ENCODE assay signal across 15 cellular contexts in the genomic region with DNA sequence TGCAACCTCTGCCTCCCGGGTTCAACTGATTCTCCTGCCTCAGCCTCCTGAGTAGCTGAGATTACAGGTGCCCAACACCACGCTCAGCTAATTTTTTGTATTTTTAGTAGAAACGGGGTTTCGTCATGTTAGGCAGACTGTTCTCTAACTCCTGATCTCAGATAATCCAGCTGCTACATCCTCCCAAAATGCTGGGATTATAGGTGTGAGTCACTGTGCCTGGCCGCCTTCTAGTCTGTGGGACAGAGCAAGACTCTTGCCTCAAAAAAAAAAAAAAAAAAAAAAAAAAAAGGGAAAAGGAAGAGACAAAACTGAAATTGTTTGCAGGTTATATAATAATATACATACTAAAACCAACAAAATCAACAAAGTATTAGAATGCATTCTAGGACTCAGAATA.
DNase-seq lines count a peak whose midpoint lies in the region; ATAC-seq and TF ChIP-seq lines count a peak whose summit lies in the region.
"Had no signal": no experiment of that assay in that cellular context is flagged by ENCODE, and none has a peak within 500 bp of the region (broad histone marks: within the 10 kb centered on the region; RNA-seq: fewer than 3 reads in every experiment).

No MANE protein-coding gene starts in this region.

- H3K4me1 ChIP-seq in adipocyte (ENCODE audit: control insufficient read depth, insufficient read depth, low read length) (peaks cover 14% of the 10 kb centered on the region), GM23338 (ENCODE audit: insufficient read depth) (no peaks in the 10 kb centered on the region)
- H3K4me1 ChIP-seq: Peyer's patch had no signal

- no peaks in the 10 kb centered on the region for H3K4me1 Mint-ChIP-seq in GM23338

- H3K36me3 ChIP-seq in adipocyte (ENCODE audit: control insufficient read depth, insufficient read depth, low read length, severe bottlenecking): peaks cover 11% of the 10 kb centered on the region
- H3K36me3 ChIP-seq in GM23338 (ENCODE audit: insufficient read depth): no peaks in the 10 kb centered on the region; the same call in 1 of the 2 replicates
- no peaks in the 10 kb centered on the region for H3K36me3 ChIP-seq in H7 (replicated peaks; ENCODE audit: control insufficient read depth, insufficient read depth, low read length)

- peaks cover 2% of the 10 kb centered on the region for H3K27me3 Mint-ChIP-seq in GM23338 (ENCODE audit: insufficient read depth, low read depth, poor library complexity)

- no peak overlapping the region for H3K9ac ChIP-seq in adipocyte (ENCODE audit: low read length)

- H2AFZ ChIP-seq in GM23338: no peak overlapping the region

- no peaks in the 10 kb centered on the region for H4K20me1 ChIP-seq in GM23338 (replicated peaks; ENCODE audit: insufficient read depth)

- H3K27ac ChIP-seq in GM23338 (ENCODE audit: low read depth): no peak overlapping the region
- H3K27ac ChIP-seq: Peyer's patch had no signal

- no peaks in the 10 kb centered on the region for H3K9me2 ChIP-seq in GM23338 (ENCODE audit: insufficient read depth)

- no peak for TF ChIP-seq CTCF in GM23338 (conservative IDR thresholded peaks at IDR 0.05; ENCODE audit: low read depth in 2 of 2)

- H3K4me3 Mint-ChIP-seq in GM23338: no peak overlapping the region

- no peak overlapping the region for H3K4me2 ChIP-seq in GM23338

- H3K79me2 ChIP-seq in GM23338 (replicated peaks; ENCODE audit: insufficient read depth): 0 out of 2 replicates have a peak, but pooled peaks cover 3% of the 10 kb centered on the region

- ATAC-seq in GM23338: no peak

- H3K9me3 Mint-ChIP-seq in GM23338: peaks cover 6% of the 10 kb centered on the region; the same call in 2 of the 3 replicates

- no peaks in the 10 kb centered on the region for H3K9me3 ChIP-seq in adipocyte (ENCODE audit: control insufficient read depth, low read length)
- H3K9me3 ChIP-seq: Peyer's patch had no signal

- no peaks in the 10 kb centered on the region for H3F3A ChIP-seq in GM23338 (replicated peaks; ENCODE audit: low read depth)

- H3K27ac Mint-ChIP-seq in GM23338: no peak overlapping the region

- H3K27me3 ChIP-seq in adipocyte (replicated peaks; ENCODE audit: control insufficient read depth, insufficient read depth, low read length) (no peaks in the 10 kb centered on the region), GM23338 (ENCODE audit: insufficient read depth) (no peaks in the 10 kb centered on the region), H7 (ENCODE audit: control insufficient read depth, insufficient read depth, low read length) (no peaks in the 10 kb centered on the region)
- H3K27me3 ChIP-seq: Peyer's patch had no signal

- peaks cover 26% of the 10 kb centered on the region; the same call in 2 of the 3 replicates for H3K36me3 Mint-ChIP-seq in GM23338 (ENCODE audit: low read depth)

- no peak overlapping the region for H3K4me3 ChIP-seq in adipocyte (ENCODE audit: low read length)
- H3K4me3 ChIP-seq in GM23338: no peak overlapping the region
- no peak overlapping the region for H3K4me3 ChIP-seq in H7 (ENCODE audit: insufficient read depth, low read depth, low read length)
- H3K4me3 ChIP-seq: Peyer's patch had no signal

- DNase-seq in GM04504 (ENCODE audit: low read depth) (peak; percentile 28), adipocyte (ENCODE audit: low read depth) (peak; percentile 28), fibroblast of the conjunctiva (ENCODE audit: low read depth) (peak; percentile 12), GM23338 (ENCODE audit: low spot score) (no peak), DMS114 treated with DMSO at 0.1 percent for 48 hours (lab: John Stamatoyannopoulos, UW; ENCODE audit: unreplicated experiment) (no peak), H7 (no peak), NCI-H1092 treated with DMSO at 0.1 percent for 48 hours (lab: John Stamatoyannopoulos, UW) (no peak)
- DNase-seq: C1 segment of cervical spinal cord, COR-L47, DMS53, NCI-H1436 treated with DMSO at 0.1 percent for 48 hours, NCI-H2081, NCI-H510A treated with DMSO at 0.1 percent for 48 hours, Peyer's patch, Right ventricle myocardium superior had no signal

TF ChIP-seq in GM23338, 12 proteins besides CTCF, POLR2A, EP300 and RAD21 (continues in another document):
- TF ChIP-seq EZH2phosphoT487 (IDR thresholded peaks at IDR 0.05; ENCODE audit: unreplicated experiment) (no peak), EZH2 (IDR thresholded peaks at IDR 0.05; ENCODE audit: low read depth, unreplicated experiment) (no peak), ZNF331 (CRISPR knock-in tag; IDR thresholded peaks at IDR 0.05; ENCODE audit: low read depth) (no peak)
- TF ChIP-seq, protein P1, sequence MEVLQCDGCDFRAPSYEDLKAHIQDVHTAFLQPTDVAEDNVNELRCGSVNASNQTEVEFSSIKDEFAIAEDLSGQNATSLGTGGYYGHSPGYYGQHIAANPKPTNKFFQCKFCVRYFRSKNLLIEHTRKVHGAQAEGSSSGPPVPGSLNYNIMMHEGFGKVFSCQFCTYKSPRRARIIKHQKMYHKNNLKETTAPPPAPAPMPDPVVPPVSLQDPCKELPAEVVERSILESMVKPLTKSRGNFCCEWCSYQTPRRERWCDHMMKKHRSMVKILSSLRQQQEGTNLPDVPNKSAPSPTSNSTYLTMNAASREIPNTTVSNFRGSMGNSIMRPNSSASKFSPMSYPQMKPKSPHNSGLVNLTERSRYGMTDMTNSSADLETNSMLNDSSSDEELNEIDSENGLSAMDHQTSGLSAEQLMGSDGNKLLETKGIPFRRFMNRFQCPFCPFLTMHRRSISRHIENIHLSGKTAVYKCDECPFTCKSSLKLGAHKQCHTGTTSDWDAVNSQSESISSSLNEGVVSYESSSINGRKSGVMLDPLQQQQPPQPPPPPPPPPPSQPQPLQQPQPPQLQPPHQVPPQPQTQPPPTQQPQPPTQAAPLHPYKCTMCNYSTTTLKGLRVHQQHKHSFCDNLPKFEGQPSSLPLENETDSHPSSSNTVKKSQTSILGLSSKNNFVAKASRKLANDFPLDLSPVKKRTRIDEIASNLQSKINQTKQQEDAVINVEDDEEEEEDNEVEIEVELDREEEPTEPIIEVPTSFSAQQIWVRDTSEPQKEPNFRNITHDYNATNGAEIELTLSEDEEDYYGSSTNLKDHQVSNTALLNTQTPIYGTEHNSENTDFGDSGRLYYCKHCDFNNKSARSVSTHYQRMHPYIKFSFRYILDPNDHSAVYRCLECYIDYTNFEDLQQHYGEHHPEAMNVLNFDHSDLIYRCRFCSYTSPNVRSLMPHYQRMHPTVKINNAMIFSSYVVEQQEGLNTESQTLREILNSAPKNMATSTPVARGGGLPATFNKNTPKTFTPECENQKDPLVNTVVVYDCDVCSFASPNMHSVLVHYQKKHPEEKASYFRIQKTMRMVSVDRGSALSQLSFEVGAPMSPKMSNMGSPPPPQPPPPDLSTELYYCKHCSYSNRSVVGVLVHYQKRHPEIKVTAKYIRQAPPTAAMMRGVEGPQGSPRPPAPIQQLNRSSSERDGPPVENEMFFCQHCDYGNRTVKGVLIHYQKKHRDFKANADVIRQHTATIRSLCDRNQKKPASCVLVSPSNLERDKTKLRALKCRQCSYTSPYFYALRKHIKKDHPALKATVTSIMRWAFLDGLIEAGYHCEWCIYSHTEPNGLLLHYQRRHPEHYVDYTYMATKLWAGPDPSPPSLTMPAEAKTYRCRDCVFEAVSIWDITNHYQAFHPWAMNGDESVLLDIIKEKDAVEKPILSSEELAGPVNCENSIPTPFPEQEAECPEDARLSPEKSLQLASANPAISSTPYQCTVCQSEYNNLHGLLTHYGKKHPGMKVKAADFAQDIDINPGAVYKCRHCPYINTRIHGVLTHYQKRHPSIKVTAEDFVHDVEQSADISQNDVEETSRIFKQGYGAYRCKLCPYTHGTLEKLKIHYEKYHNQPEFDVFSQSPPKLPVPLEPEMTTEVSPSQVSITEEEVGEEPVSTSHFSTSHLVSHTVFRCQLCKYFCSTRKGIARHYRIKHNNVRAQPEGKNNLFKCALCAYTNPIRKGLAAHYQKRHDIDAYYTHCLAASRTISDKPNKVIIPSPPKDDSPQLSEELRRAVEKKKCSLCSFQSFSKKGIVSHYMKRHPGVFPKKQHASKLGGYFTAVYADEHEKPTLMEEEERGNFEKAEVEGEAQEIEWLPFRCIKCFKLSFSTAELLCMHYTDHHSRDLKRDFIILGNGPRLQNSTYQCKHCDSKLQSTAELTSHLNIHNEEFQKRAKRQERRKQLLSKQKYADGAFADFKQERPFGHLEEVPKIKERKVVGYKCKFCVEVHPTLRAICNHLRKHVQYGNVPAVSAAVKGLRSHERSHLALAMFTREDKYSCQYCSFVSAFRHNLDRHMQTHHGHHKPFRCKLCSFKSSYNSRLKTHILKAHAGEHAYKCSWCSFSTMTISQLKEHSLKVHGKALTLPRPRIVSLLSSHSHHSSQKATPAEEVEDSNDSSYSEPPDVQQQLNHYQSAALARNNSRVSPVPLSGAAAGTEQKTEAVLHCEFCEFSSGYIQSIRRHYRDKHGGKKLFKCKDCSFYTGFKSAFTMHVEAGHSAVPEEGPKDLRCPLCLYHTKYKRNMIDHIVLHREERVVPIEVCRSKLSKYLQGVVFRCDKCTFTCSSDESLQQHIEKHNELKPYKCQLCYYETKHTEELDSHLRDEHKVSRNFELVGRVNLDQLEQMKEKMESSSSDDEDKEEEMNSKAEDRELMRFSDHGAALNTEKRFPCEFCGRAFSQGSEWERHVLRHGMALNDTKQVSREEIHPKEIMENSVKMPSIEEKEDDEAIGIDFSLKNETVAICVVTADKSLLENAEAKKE (CRISPR knock-in tag; IDR thresholded peaks at IDR 0.05): no peak
- TF ChIP-seq, protein P2, sequence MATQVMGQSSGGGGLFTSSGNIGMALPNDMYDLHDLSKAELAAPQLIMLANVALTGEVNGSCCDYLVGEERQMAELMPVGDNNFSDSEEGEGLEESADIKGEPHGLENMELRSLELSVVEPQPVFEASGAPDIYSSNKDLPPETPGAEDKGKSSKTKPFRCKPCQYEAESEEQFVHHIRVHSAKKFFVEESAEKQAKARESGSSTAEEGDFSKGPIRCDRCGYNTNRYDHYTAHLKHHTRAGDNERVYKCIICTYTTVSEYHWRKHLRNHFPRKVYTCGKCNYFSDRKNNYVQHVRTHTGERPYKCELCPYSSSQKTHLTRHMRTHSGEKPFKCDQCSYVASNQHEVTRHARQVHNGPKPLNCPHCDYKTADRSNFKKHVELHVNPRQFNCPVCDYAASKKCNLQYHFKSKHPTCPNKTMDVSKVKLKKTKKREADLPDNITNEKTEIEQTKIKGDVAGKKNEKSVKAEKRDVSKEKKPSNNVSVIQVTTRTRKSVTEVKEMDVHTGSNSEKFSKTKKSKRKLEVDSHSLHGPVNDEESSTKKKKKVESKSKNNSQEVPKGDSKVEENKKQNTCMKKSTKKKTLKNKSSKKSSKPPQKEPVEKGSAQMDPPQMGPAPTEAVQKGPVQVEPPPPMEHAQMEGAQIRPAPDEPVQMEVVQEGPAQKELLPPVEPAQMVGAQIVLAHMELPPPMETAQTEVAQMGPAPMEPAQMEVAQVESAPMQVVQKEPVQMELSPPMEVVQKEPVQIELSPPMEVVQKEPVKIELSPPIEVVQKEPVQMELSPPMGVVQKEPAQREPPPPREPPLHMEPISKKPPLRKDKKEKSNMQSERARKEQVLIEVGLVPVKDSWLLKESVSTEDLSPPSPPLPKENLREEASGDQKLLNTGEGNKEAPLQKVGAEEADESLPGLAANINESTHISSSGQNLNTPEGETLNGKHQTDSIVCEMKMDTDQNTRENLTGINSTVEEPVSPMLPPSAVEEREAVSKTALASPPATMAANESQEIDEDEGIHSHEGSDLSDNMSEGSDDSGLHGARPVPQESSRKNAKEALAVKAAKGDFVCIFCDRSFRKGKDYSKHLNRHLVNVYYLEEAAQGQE (IDR thresholded peaks at IDR 0.05; ENCODE audit: unreplicated experiment): no peak

Comparison
In these comparisons a context has a peak if more than half of its experiments do, and no peak if none do; other contexts are left out.
1. DNase-seq: peak in GM04504 (single experiment), adipocyte (single experiment) and fibroblast of the conjunctiva (single experiment); none in GM23338 (single experiment), DMS114 treated with DMSO at 0.1 percent for 48 hours (single experiment), H7 (single experiment) and NCI-H1092 treated with DMSO at 0.1 percent for 48 hours (single experiment).